ENCODE assay signal across 8 cellular contexts in genomic region chr2:1743396-1744150, GRCh38. TPM values are rescaled to one million over a fixed set of nuclear protein-coding genes. Genes with fewer than 3 reads are reported as not detected.
DNase-seq lines count a peak whose midpoint lies in the region; ATAC-seq and TF ChIP-seq lines count a peak whose summit lies in the region.

No MANE protein-coding gene starts in this region.

- H4K91ac ChIP-seq in trophoblast cell (ENCODE audit: low read depth, low read length): peak overlapping the region; percentile 97

- H3K9ac ChIP-seq in trophoblast cell (ENCODE audit: low read length): peak overlapping the region; percentile 82

- peaks cover 25% of the 10 kb centered on the region for H3K79me2 ChIP-seq in trophoblast cell (ENCODE audit: control insufficient read depth, insufficient read depth, low read length, poor library complexity)

- H3K4me1 ChIP-seq in heart left ventricle: peaks cover 0 to 62% (median 32%) of the 10 kb centered on the region in 12 donors
- H3K4me1 ChIP-seq in trophoblast cell (ENCODE audit: control insufficient read depth in 1 of 2, insufficient read depth in 2 of 2, low read length in 2 of 2): peaks cover 31 to 36% of the 10 kb centered on the region in 2 experiments

- peak overlapping the region; percentile 60 for H3K4ac ChIP-seq in trophoblast cell (ENCODE audit: low read depth, low read length)

- H3K27ac ChIP-seq in VCaP (peak overlapping the region; percentile 83), heart left ventricle (peak overlapping the region; percentile 89 to 98 (median 92)), trophoblast cell (ENCODE audit: low read depth, low read length) (peak overlapping the region; percentile 96)
- H3K27ac ChIP-seq in CD4-positive, alpha-beta T cell (ENCODE audit: low read depth, low read length): no peak overlapping the region

- H3K36me3 ChIP-seq in heart left ventricle: no peaks in the 10 kb centered on the region
- peaks cover 8 to 10% of the 10 kb centered on the region in 2 experiments for H3K36me3 ChIP-seq in trophoblast cell (ENCODE audit: control insufficient read depth in 1 of 2, insufficient read depth in 2 of 2, low read length in 2 of 2)

- H3K27ac Mint-ChIP-seq in CD4-positive, alpha-beta T cell: no peak overlapping the region

- H2BK5ac ChIP-seq in trophoblast cell (ENCODE audit: low read depth, low read length, poor library complexity): peak overlapping the region; percentile 93

- peak overlapping the region; percentile 61 to 96 (median 78) for H3K4me3 ChIP-seq in heart left ventricle
- H3K4me3 ChIP-seq in trophoblast cell (ENCODE audit: low read depth, low read length): peak overlapping the region; percentile 89

- H2BK120ac ChIP-seq in trophoblast cell (ENCODE audit: insufficient read depth, low read length, poor library complexity): peak overlapping the region; percentile 84

- POLR2A ChIA-PET in CD4-positive, alpha-beta T cell (lab: Charles Lee): no interaction called here

- H3K27me3 ChIP-seq in heart left ventricle (peaks cover 0 to 19% (median 0%) of the 10 kb centered on the region in 9 donors), trophoblast cell (ENCODE audit: insufficient read depth, low read length) (no peaks in the 10 kb centered on the region)
- peaks cover 4% of the 10 kb centered on the region for H3K27me3 ChIP-seq in CD4-positive, alpha-beta T cell (ENCODE audit: control insufficient read depth, insufficient read depth, low read length)

- no peak for TF ChIP-seq CTCF in VCaP (conservative IDR thresholded peaks at IDR 0.05)
- TF ChIP-seq CTCF in heart left ventricle (IDR thresholded peaks at IDR 0.05): no peak
- no peak for TF ChIP-seq CTCF in CD4-positive, alpha-beta T cell (IDR thresholded peaks at IDR 0.05)

- H3K27me3 Mint-ChIP-seq in CD4-positive, alpha-beta T cell: peaks cover 57% of the 10 kb centered on the region

- no peaks in the 10 kb centered on the region for H3K36me3 Mint-ChIP-seq in CD4-positive, alpha-beta T cell (ENCODE audit: low read depth)

- no peak for TF ChIP-seq POLR2A in heart left ventricle (IDR thresholded peaks at IDR 0.05)

- peak overlapping the region; percentile 21 for H4K12ac ChIP-seq in trophoblast cell (ENCODE audit: low read depth, low read length)

- peaks cover 29% of the 10 kb centered on the region for H3K79me1 ChIP-seq in trophoblast cell (ENCODE audit: low read length)

- H3K14ac ChIP-seq in trophoblast cell (ENCODE audit: low read length): peak overlapping the region; percentile 52

- intact Hi-C loops in heart left ventricle (cut with DNase I): loop anchor here in 8 of 10 donors (2.0 to 10.0 kb wide), 9 partner anchors 35 to 189 kb away; no protein-coding TSS in a partner anchor
- intact Hi-C loops in CD4-positive, alpha-beta T cell (cut with DNase I, micrococcal nuclease): no loop called here

- no peaks in the 10 kb centered on the region for H3K9me3 ChIP-seq in heart left ventricle
- peaks cover 13% of the 10 kb centered on the region for H3K9me3 ChIP-seq in trophoblast cell (ENCODE audit: insufficient read depth, low read depth, low read length)
- H3K9me3 ChIP-seq in CD4-positive, alpha-beta T cell (ENCODE audit: control insufficient read depth, low read length): no peaks in the 10 kb centered on the region

- H2AK5ac ChIP-seq in trophoblast cell (ENCODE audit: low read length): no peak overlapping the region

- H3K18ac ChIP-seq in trophoblast cell (ENCODE audit: low read length): peak overlapping the region; percentile 34

- CTCF ChIA-PET in CD4-positive, alpha-beta T cell (lab: Charles Lee): no interaction called here

- H2AFZ ChIP-seq in trophoblast cell (ENCODE audit: insufficient read depth, low read length, poor library complexity): peak overlapping the region; percentile 8

- H3K23ac ChIP-seq in trophoblast cell (ENCODE audit: low read length): no peak overlapping the region

- DNase-seq in ELR (ENCODE audit: low read depth) (peak; percentile 67), heart left ventricle (peak in 2 of 5 donors; percentile 44 to 67), trophoblast cell (no peak), NOMO-1 treated with dmso at 0.1 percent for 144 hours (lab: John Stamatoyannopoulos, UW; ENCODE audit: unreplicated experiment) (no peak), activated gamma-delta T cell (lab: John Stamatoyannopoulos, UW) (no peak), activated gamma-delta T cell treated with Interleukin-2 at 50 U/mL for 16 hours (no peak)
- no peak for DNase-seq in CD4-positive, alpha-beta T cell

- 1 to 2% (median 1%) methylated on average over 30 to 70 of the region's 71 CpGs for WGBS in heart left ventricle, 4 donors
- WGBS in trophoblast cell (ENCODE audit: extremely low coverage, insufficient coverage, insufficient read length): no CpG with 5 or more reads among the region's 71 CpGs

- H3K9me3 Mint-ChIP-seq in CD4-positive, alpha-beta T cell: no peaks in the 10 kb centered on the region

- H3K4me3 Mint-ChIP-seq in CD4-positive, alpha-beta T cell: no peak overlapping the region

- no peaks in the 10 kb centered on the region for H3K4me1 Mint-ChIP-seq in CD4-positive, alpha-beta T cell (ENCODE audit: low read depth)

- H3K4me2 ChIP-seq in trophoblast cell (ENCODE audit: low read length): peak overlapping the region; percentile 91

- no peak overlapping the region for H2BK12ac ChIP-seq in trophoblast cell (ENCODE audit: low read length)

- H4K8ac ChIP-seq in trophoblast cell (ENCODE audit: low read depth, low read length): peak overlapping the region; percentile 77

- ATAC-seq in heart left ventricle: peak in 3 of 4 donors; percentile 3 to 28 (median 16)
- no peak for ATAC-seq in CD4-positive, alpha-beta T cell (ENCODE audit: poor library complexity)

RNA-seq across cellular contexts. Expression of gene PXDN, which starts 0.7 kb away (rescaled TPM):
- 10 to 100 TPM; 13.9 to 83.7 (median 28.3) TPM for total RNA-seq in heart left ventricle
- polyA plus RNA-seq in heart left ventricle: 10 to 100 TPM in 1 of 2 donors, 1 to 10 TPM in 1; 5.9 to 28.2 TPM
- 194 and 203 TPM in 2 replicates for polyA plus RNA-seq in trophoblast cell (2013)
- under 1 TPM; 0.47 to 0.84 TPM for total RNA-seq in CD4-positive, alpha-beta T cell

Comparison
In these comparisons a context has a peak if more than half of its experiments do, and no peak if none do; other contexts are left out.
1. RNA of gene PXDN, which starts 0.7 kb away (total RNA-seq): 13.9 to 83.7 TPM in heart left ventricle; 0.47 to 0.84 TPM in CD4-positive, alpha-beta T cell; every median in the first group is over 4 times any median in the second.
2. intact Hi-C loops: an anchor here in heart left ventricle (2.0 to 10.0 kb wide); none called in CD4-positive, alpha-beta T cell.